ENCODE assay signal across 17 cellular contexts in genomic region chr10:122421054-122421625, GRCh38. TPM values are rescaled to one million over a fixed set of nuclear protein-coding genes. Genes with fewer than 3 reads are reported as not detected.
DNase-seq lines count a peak whose midpoint lies in the region; ATAC-seq and TF ChIP-seq lines count a peak whose summit lies in the region.
"Had no signal": no experiment of that assay in that cellular context is flagged by ENCODE, and none has a peak within 500 bp of the region (broad histone marks: within the 10 kb centered on the region; RNA-seq: fewer than 3 reads in every experiment).

No MANE protein-coding gene starts in this region.

- no peak overlapping the region for H3K9ac ChIP-seq in SK-N-SH
- H3K9ac ChIP-seq: parathyroid adenoma had no signal

- H3K4me2 ChIP-seq in SK-N-SH (0 out of 2 replicates have a peak overlapping the region, but pooled peaks have one; percentile 37), osteoblast (ENCODE audit: insufficient read depth, low read length) (peak overlapping the region; percentile 16)
- H3K4me2 ChIP-seq: GM23338 had no signal

- no peaks in the 10 kb centered on the region for H3K27me3 ChIP-seq in CD4-positive, CD25-positive, alpha-beta regulatory T cell (ENCODE audit: control insufficient read depth, insufficient read depth, low read length)
- H3K27me3 ChIP-seq in SK-N-SH (ENCODE audit: insufficient read depth) (no peaks in the 10 kb centered on the region), osteoblast (ENCODE audit: insufficient read depth, low read length) (no peaks in the 10 kb centered on the region), A673 (replicated peaks; ENCODE audit: insufficient read depth, low read depth, low read length, poor library complexity) (no peaks in the 10 kb centered on the region)
- H3K27me3 ChIP-seq: transverse colon had no signal

- intact Hi-C loops in A673 (cut with micrococcal nuclease; ENCODE audit: unreplicated experiment) = no loop called here

- TF ChIP-seq EP300 in SK-N-SH (IDR thresholded peaks at IDR 0.05; ENCODE audit: borderline replicate concordance in 1 of 2, low read depth in 1 of 2, low read length in 1 of 2) = no peak

- no peak for TF ChIP-seq CTCF in SK-N-SH (IDR thresholded peaks at IDR 0.05)
- no peak for TF ChIP-seq CTCF in osteoblast (IDR thresholded peaks at IDR 0.05; ENCODE audit: extremely low read depth, low read depth, low read length)
- no peak for TF ChIP-seq CTCF in A673 (conservative IDR thresholded peaks at IDR 0.05; ENCODE audit: low read depth, low read length)

- H3K9me3 ChIP-seq in CD4-positive, CD25-positive, alpha-beta regulatory T cell (ENCODE audit: control insufficient read depth in 2 of 2, low read length in 2 of 2) = no peaks in the 10 kb centered on the region
- H3K9me3 ChIP-seq in SK-N-SH = no peaks in the 10 kb centered on the region
- H3K9me3 ChIP-seq in osteoblast (ENCODE audit: low read depth, low read length) = no peaks in the 10 kb centered on the region
- no peaks in the 10 kb centered on the region for H3K9me3 ChIP-seq in A673 (ENCODE audit: low read depth, low read length, poor library complexity, severe bottlenecking)
- H3K9me3 ChIP-seq: transverse colon had no signal

- H4K20me1 ChIP-seq in SK-N-SH (ENCODE audit: insufficient read depth) (no peaks in the 10 kb centered on the region), osteoblast (ENCODE audit: insufficient read depth, low read length) (no peaks in the 10 kb centered on the region)

- TF ChIP-seq RAD21 in SK-N-SH (IDR thresholded peaks at IDR 0.05; ENCODE audit: low read length) = no peak

- DNase-seq in CD4-positive, CD25-positive, alpha-beta regulatory T cell = peak in 1 of 3 donors; percentile 51
- DNase-seq in SK-N-SH (no peak), osteoblast (ENCODE audit: insufficient read length, low spot score, missing footprints) (no peak), A673 (ENCODE audit: low spot score) (no peak), ureter (ENCODE audit: low spot score) (no peak)
- no peak for DNase-seq in effector memory CD8-positive, alpha-beta T cell
- DNase-seq: activated CD8-positive, alpha-beta memory T cell treated with anti-CD3 and anti-CD28 coated beads, Interleukin-2, amount 50 U/mL, for 48 hours; amygdala; GF-D8; NCI-H1105; stimulated activated CD4-positive, alpha-beta T cell treated with anti-CD3 and anti-CD28 coated beads, Interleukin-15, amount 100 ng/mL, for 24 hours; transverse colon had no signal

- peaks cover 40 to 86% (median 72%) of the 10 kb centered on the region in 4 donors for H3K4me1 Mint-ChIP-seq in CD4-positive, CD25-positive, alpha-beta regulatory T cell
- H3K4me1 Mint-ChIP-seq in effector memory CD8-positive, alpha-beta T cell (ENCODE audit: low read depth in 2 of 2) = peaks cover 39 to 69% of the 10 kb centered on the region in 2 donors

- POLR2A ChIA-PET in SK-N-SH (lab: Yijun Ruan, JAX) (no interaction called here), A673 (lab: Charles Lee; ENCODE audit: low non-redundant PET) (no interaction called here)

- H3K9me2 ChIP-seq in SK-N-SH = no peaks in the 10 kb centered on the region

- no peak overlapping the region for H2AFZ ChIP-seq in SK-N-SH (ENCODE audit: low read depth)
- no peak overlapping the region for H2AFZ ChIP-seq in osteoblast (ENCODE audit: low read length)
- H2AFZ ChIP-seq: GM23338, parathyroid adenoma had no signal

- no peaks in the 10 kb centered on the region for H3K79me2 ChIP-seq in SK-N-SH (ENCODE audit: insufficient read depth)
- no peaks in the 10 kb centered on the region for H3K79me2 ChIP-seq in osteoblast (ENCODE audit: insufficient read depth, low read length)
- H3K79me2 ChIP-seq: parathyroid adenoma had no signal

- H3K4me1 ChIP-seq in CD4-positive, CD25-positive, alpha-beta regulatory T cell (ENCODE audit: control insufficient read depth, insufficient read depth, low read length, poor library complexity, severe bottlenecking) = peaks cover 95% of the 10 kb centered on the region
- H3K4me1 ChIP-seq in SK-N-SH (ENCODE audit: control insufficient read depth in 1 of 2, insufficient read depth in 2 of 2, low read depth in 1 of 2, low read length in 1 of 2) = peaks cover 11 to 17% of the 10 kb centered on the region in 2 experiments; a peak in 3 of 4 replicates
- H3K4me1 ChIP-seq in osteoblast (ENCODE audit: insufficient read depth, low read length) = peaks cover 34% of the 10 kb centered on the region
- H3K4me1 ChIP-seq in A673 (ENCODE audit: insufficient read depth, low read length, poor library complexity, severe bottlenecking) = peaks cover 2% of the 10 kb centered on the region
- H3K4me1 ChIP-seq: parathyroid adenoma had no signal

- no TSS peak for BruUV-seq in A673 (replicated peaks; lab: Mats Ljungman, UMichigan)

- peaks cover 32% of the 10 kb centered on the region for H3F3A ChIP-seq in SK-N-SH (replicated peaks; ENCODE audit: insufficient read depth)

- peaks cover 33% of the 10 kb centered on the region for H3K36me3 Mint-ChIP-seq in CD4-positive, CD25-positive, alpha-beta regulatory T cell
- H3K36me3 Mint-ChIP-seq in effector memory CD8-positive, alpha-beta T cell (ENCODE audit: insufficient read depth) = peaks cover 10% of the 10 kb centered on the region

- peak overlapping the region; percentile 91 to 95 (median 92) for H3K27ac Mint-ChIP-seq in CD4-positive, CD25-positive, alpha-beta regulatory T cell
- H3K27ac Mint-ChIP-seq in effector memory CD8-positive, alpha-beta T cell = peak overlapping the region; percentile 92 to 94

- H3K9me3 Mint-ChIP-seq in CD4-positive, CD25-positive, alpha-beta regulatory T cell = peaks cover 0 to 3% (median 1%) of the 10 kb centered on the region in 7 donors
- H3K9me3 Mint-ChIP-seq in effector memory CD8-positive, alpha-beta T cell = no peaks in the 10 kb centered on the region
- H3K9me3 Mint-ChIP-seq: GM23338 had no signal

- no peaks in the 10 kb centered on the region for H3K27me3 Mint-ChIP-seq in CD4-positive, CD25-positive, alpha-beta regulatory T cell
- no peaks in the 10 kb centered on the region for H3K27me3 Mint-ChIP-seq in effector memory CD8-positive, alpha-beta T cell

- peak overlapping the region; percentile 19 to 77 (median 60) for H3K4me3 Mint-ChIP-seq in CD4-positive, CD25-positive, alpha-beta regulatory T cell
- H3K4me3 Mint-ChIP-seq in effector memory CD8-positive, alpha-beta T cell = peak overlapping the region; percentile 48 to 69
- H3K4me3 Mint-ChIP-seq: GM23338 had no signal

- H3K27ac ChIP-seq in CD4-positive, CD25-positive, alpha-beta regulatory T cell (ENCODE audit: insufficient read depth, low read length, poor library complexity, severe bottlenecking) = peak overlapping the region; percentile 65
- peak overlapping the region; percentile 64 to 83; a peak in 3 of 4 replicates for H3K27ac ChIP-seq in SK-N-SH (ENCODE audit: low read depth in 2 of 2, low read length in 1 of 2)
- H3K27ac ChIP-seq in osteoblast (ENCODE audit: low read depth, low read length) = peak overlapping the region; percentile 48
- no peak overlapping the region for H3K27ac ChIP-seq in A673 (ENCODE audit: low read depth, low read length, poor library complexity, severe bottlenecking)
- H3K27ac ChIP-seq: parathyroid adenoma, transverse colon had no signal

- H3K36me3 ChIP-seq in CD4-positive, CD25-positive, alpha-beta regulatory T cell (ENCODE audit: control insufficient read depth, insufficient read depth, low read length) = peaks cover 2% of the 10 kb centered on the region
- peaks cover 22 to 45% of the 10 kb centered on the region in 2 experiments for H3K36me3 ChIP-seq in SK-N-SH (replicated peaks in 1 of 2; ENCODE audit: control insufficient read depth in 1 of 2, insufficient read depth in 2 of 2, low read length in 1 of 2)
- H3K36me3 ChIP-seq in osteoblast (ENCODE audit: insufficient read depth, low read length) = no peaks in the 10 kb centered on the region
- H3K36me3 ChIP-seq in A673 (ENCODE audit: insufficient read depth, low read length, poor library complexity, severe bottlenecking) = no peaks in the 10 kb centered on the region

- ATAC-seq in CD4-positive, CD25-positive, alpha-beta regulatory T cell (ENCODE audit: low read depth in 2 of 2) = no peak
- ATAC-seq in effector memory CD8-positive, alpha-beta T cell (replicated peaks) = no peak
- no peak for ATAC-seq in HG02870 (IDR thresholded peaks at IDR 0.05; ENCODE audit: unreplicated experiment)
- ATAC-seq: GM23338 had no signal

- 77% methylated on average over 3 of the region's 3 CpGs for WGBS in SK-N-SH (ENCODE audit: low lambda C conversion rate)

- CTCF ChIA-PET in SK-N-SH (lab: Yijun Ruan, JAX) (no interaction called here), A673 (lab: Charles Lee) (no interaction called here)

- H3K4me3 ChIP-seq in CD4-positive, CD25-positive, alpha-beta regulatory T cell (ENCODE audit: low read depth, low read length) = peak overlapping the region; percentile 21
- H3K4me3 ChIP-seq in SK-N-SH (ENCODE audit: low read depth in 2 of 2, low read length in 1 of 2) = no peak overlapping the region
- H3K4me3 ChIP-seq in osteoblast (ENCODE audit: insufficient read depth, low read length) = no peak overlapping the region
- no peak overlapping the region for H3K4me3 ChIP-seq in A673 (ENCODE audit: low read depth, low read length, poor library complexity, severe bottlenecking)
- H3K4me3 ChIP-seq: GM23338, transverse colon had no signal

TF ChIP-seq in SK-N-SH, 30 proteins besides CTCF, POLR2A, EP300 and RAD21 (continues in another document):
- no peak for TF ChIP-seq GATA2 (CRISPR knock-in tag; IDR thresholded peaks at IDR 0.05)

RNA-seq across cellular contexts. Expression of gene ARMS2, which starts 33.3 kb away (rescaled TPM):
- not detected for total RNA-seq in CD4-positive, CD25-positive, alpha-beta regulatory T cell
- polyA plus RNA-seq in CD4-positive, CD25-positive, alpha-beta regulatory T cell = not detected
- not detected in 2 replicates for polyA plus RNA-seq in SK-N-SH (2012; rRNA removed)
- 0.04 TPM in 1 of 2 replicates, not detected in the other for polyA plus RNA-seq in SK-N-SH (2012; cell fraction: cytosol; rRNA removed)
- polyA plus RNA-seq in SK-N-SH (2012; cell fraction: nucleus; rRNA removed) = not detected in 2 replicates
- not detected in 2 replicates for total RNA-seq in osteoblast
- total RNA-seq in A673 (2021) = not detected in 2 replicates
- not detected for total RNA-seq in ureter
- total RNA-seq: GM23338, lung microvascular endothelial cell, NCI-H460, transverse colon had no signal
- polyA plus RNA-seq: GM23338 had no signal

RNA-seq across cellular contexts. Expression of gene HTRA1, which starts 40.2 kb away (rescaled TPM):
- total RNA-seq in CD4-positive, CD25-positive, alpha-beta regulatory T cell = not detected
- polyA plus RNA-seq in CD4-positive, CD25-positive, alpha-beta regulatory T cell = not detected
- polyA plus RNA-seq in SK-N-SH (2012; rRNA removed) = 291 and 339 TPM in 2 replicates
- 289 and 306 TPM in 2 replicates for polyA plus RNA-seq in SK-N-SH (2012; cell fraction: cytosol; rRNA removed)
- 141 and 235 TPM in 2 replicates for polyA plus RNA-seq in SK-N-SH (2012; cell fraction: nucleus; rRNA removed)
- total RNA-seq in osteoblast = 392 and 413 TPM in 2 replicates
- 0.17 and 0.55 TPM in 2 replicates for total RNA-seq in A673 (2021)
- total RNA-seq in ureter = 55.2 TPM

RNA-seq across cellular contexts. Expression of gene PLEKHA1, which starts 46.6 kb away (rescaled TPM):
- 35.9 TPM for total RNA-seq in CD4-positive, CD25-positive, alpha-beta regulatory T cell
- 100 to 1,000 TPM in 2 of 4 donors, 10 to 100 TPM in 2; 77.4 to 112 (median 95.5) TPM for polyA plus RNA-seq in CD4-positive, CD25-positive, alpha-beta regulatory T cell
- polyA plus RNA-seq in SK-N-SH (2012; rRNA removed) = 8.4 and 10.6 TPM in 2 replicates
- polyA plus RNA-seq in SK-N-SH (2012; cell fraction: cytosol; rRNA removed) = 10.7 and 11.2 TPM in 2 replicates
- polyA plus RNA-seq in SK-N-SH (2012; cell fraction: nucleus; rRNA removed) = 13.1 and 19.2 TPM in 2 replicates
- total RNA-seq in osteoblast (17.4 and 19.7 TPM in 2 replicates), A673 (2021) (18.9 and 20.5 TPM in 2 replicates), ureter (41.9 TPM)

Comparison
In these comparisons a context has a peak if more than half of its experiments do, and no peak if none do; other contexts are left out.
1. RNA of gene HTRA1, which starts 40.2 kb away (total RNA-seq): 392 to 413 TPM in osteoblast and 55.2 TPM in ureter (single experiment); 0.17 to 0.55 TPM in A673 and not detected in CD4-positive, CD25-positive, alpha-beta regulatory T cell (single experiment); every median in the first group is over 10 times any median in the second.